ENCODE assay signal across 18 cellular contexts in the genomic region with DNA sequence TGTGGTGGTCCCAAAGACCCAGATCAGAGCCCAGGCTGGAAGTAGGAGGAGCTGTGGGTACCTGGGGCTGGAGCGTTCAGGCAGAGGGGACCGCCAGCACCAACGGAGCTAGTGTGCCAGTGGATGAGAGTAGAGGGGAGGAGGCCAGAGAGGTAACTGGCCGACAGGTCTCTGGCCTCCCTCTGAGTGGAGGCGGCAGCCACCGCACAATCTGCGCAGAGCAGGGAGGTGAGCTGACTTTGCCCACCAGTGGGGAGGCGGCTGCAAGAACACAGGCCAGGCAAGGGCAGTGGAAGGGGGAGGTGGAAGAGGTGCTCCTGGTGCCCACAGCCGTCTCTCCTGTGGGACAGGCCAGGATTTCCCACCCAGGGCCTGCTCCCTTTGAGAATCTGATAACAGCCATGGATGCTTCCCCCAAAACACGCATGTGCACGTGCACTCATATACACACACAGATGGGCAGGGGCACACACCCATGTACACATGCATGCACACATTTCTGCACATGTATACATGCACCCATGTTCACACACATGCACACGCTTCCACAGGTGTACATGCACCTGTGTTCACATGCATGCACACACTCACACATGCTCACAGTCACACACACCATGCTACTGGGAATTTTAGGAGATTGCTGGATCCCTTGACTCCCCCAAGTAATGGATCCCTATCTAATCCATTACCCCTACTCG. TPM values are rescaled to one million over a fixed set of nuclear protein-coding genes. Genes with fewer than 3 reads are reported as not detected.
DNase-seq lines count a peak whose midpoint lies in the region; ATAC-seq, FAIRE-seq and TF ChIP-seq lines count a peak whose summit lies in the region.
"Had no signal": no experiment of that assay in that cellular context is flagged by ENCODE, and none has a peak within 500 bp of the region (broad histone marks: within the 10 kb centered on the region; RNA-seq: fewer than 3 reads in every experiment).

No MANE protein-coding gene starts in this region.

- H3K4me2 ChIP-seq in MM.1S (ENCODE audit: low read depth, low read length) (peak overlapping the region; percentile 100; the same call in 1 of the 2 replicates), trophoblast cell (ENCODE audit: low read length) (no peak overlapping the region)

- peaks cover 77% of the 10 kb centered on the region for H3K79me2 ChIP-seq in MM.1S (ENCODE audit: low read length)
- peaks cover 1% of the 10 kb centered on the region for H3K79me2 ChIP-seq in trophoblast cell (ENCODE audit: control insufficient read depth, insufficient read depth, low read length, poor library complexity)

- H3K14ac ChIP-seq in trophoblast cell (ENCODE audit: low read length), result no peak overlapping the region

- no peak overlapping the region for H2BK12ac ChIP-seq in trophoblast cell (ENCODE audit: low read length)

- no peak overlapping the region for H4K8ac ChIP-seq in trophoblast cell (ENCODE audit: low read depth, low read length)

- no peaks in the 10 kb centered on the region for H3K9me2 ChIP-seq in MM.1S (replicated peaks; ENCODE audit: insufficient read depth, low read length)

- H3K27ac ChIP-seq in MM.1S (ENCODE audit: low read length) (no peak overlapping the region), trophoblast cell (ENCODE audit: low read depth, low read length) (no peak overlapping the region)

- H4K20me1 ChIP-seq in MM.1S (ENCODE audit: insufficient read depth, low read length), result no peaks in the 10 kb centered on the region

- H3K9me3 ChIP-seq in MM.1S (replicated peaks; ENCODE audit: insufficient read depth, low read length) (no peaks in the 10 kb centered on the region), trophoblast cell (ENCODE audit: insufficient read depth, low read depth, low read length) (no peaks in the 10 kb centered on the region)

- H3K4me3 ChIP-seq in MM.1S (ENCODE audit: low read length) (no peak overlapping the region), bronchial epithelial cell (ENCODE audit: low read depth, low read length) (no peak overlapping the region), trophoblast cell (ENCODE audit: low read depth, low read length) (peak overlapping the region; percentile 32)

- H3K27me3 ChIP-seq in MM.1S (replicated peaks; ENCODE audit: insufficient read depth, low read length) (no peaks in the 10 kb centered on the region), bronchial epithelial cell (ENCODE audit: control insufficient read depth, insufficient read depth, low read length) (peaks cover 1% of the 10 kb centered on the region), trophoblast cell (ENCODE audit: insufficient read depth, low read length) (no peaks in the 10 kb centered on the region)

- FAIRE-seq in GM12891 (lab: Jason Lieb, UNC) (peak; percentile 78), bronchial epithelial cell (lab: Jason Lieb, UNC) (peak; percentile 81)

- no peak for ATAC-seq in left cardiac atrium
- ATAC-seq: Panc1, SK-N-SH treated with all-trans-retinoic acid at 6 μM for 48 hours had no signal

- H3K9ac ChIP-seq in MM.1S (ENCODE audit: low read length) (no peak overlapping the region), trophoblast cell (ENCODE audit: low read length) (no peak overlapping the region)

- H3K79me1 ChIP-seq in trophoblast cell (ENCODE audit: low read length), result peaks cover 23% of the 10 kb centered on the region

- no peak for TF ChIP-seq POLR2A in GM12891 (IDR thresholded peaks at IDR 0.05; ENCODE audit: low read depth, low read length)

- H3K36me3 ChIP-seq in MM.1S (replicated peaks; ENCODE audit: insufficient read depth, low read length) (no peaks in the 10 kb centered on the region; the same call in 1 of the 2 replicates), bronchial epithelial cell (ENCODE audit: control insufficient read depth, insufficient read depth, low read length) (no peaks in the 10 kb centered on the region), trophoblast cell (ENCODE audit: control insufficient read depth in 1 of 2, insufficient read depth in 2 of 2, low read length in 2 of 2) (no peaks in the 10 kb centered on the region)

- H2AFZ ChIP-seq in MM.1S (ENCODE audit: low read length) (no peak overlapping the region), trophoblast cell (ENCODE audit: insufficient read depth, low read length, poor library complexity) (no peak overlapping the region)

- DNase-seq in GM12891 (ENCODE audit: insufficient read length, low spot score) (no peak), MM.1S (no peak), bronchial epithelial cell (ENCODE audit: low read depth) (no peak), trophoblast cell (no peak), left cardiac atrium (no peak), NCI-H187 treated with DMSO at 0.1 percent for 48 hours (lab: John Stamatoyannopoulos, UW) (no peak), D341Med (ENCODE audit: low spot score) (no peak)
- DNase-seq: ACHN; CD4-positive, alpha-beta T cell; H7; IMR-90; NCI-H1048; NCI-H146; NCI-H226; NCI-H69; SHP77 had no signal

- no peak for TF ChIP-seq CTCF in MM.1S (IDR thresholded peaks at IDR 0.05; ENCODE audit: low read length)
- TF ChIP-seq CTCF in bronchial epithelial cell (IDR thresholded peaks at IDR 0.05; ENCODE audit: insufficient read depth, low read length, severe bottlenecking), result no peak

- H3K18ac ChIP-seq in trophoblast cell (ENCODE audit: low read length), result no peak overlapping the region

- intact Hi-C loops in left cardiac atrium (cut with DNase I), result no loop called here

- peaks cover 41% of the 10 kb centered on the region for H3K4me1 ChIP-seq in MM.1S (ENCODE audit: low read length)
- H3K4me1 ChIP-seq in trophoblast cell (ENCODE audit: control insufficient read depth in 1 of 2, insufficient read depth in 2 of 2, low read length in 2 of 2), result peaks cover 40 to 42% of the 10 kb centered on the region in 2 experiments

- H3K23ac ChIP-seq in trophoblast cell (ENCODE audit: low read length), result no peak overlapping the region

- H3F3A ChIP-seq in MM.1S (ENCODE audit: insufficient read depth, low read length), result peaks cover 31% of the 10 kb centered on the region

- H2BK120ac ChIP-seq in trophoblast cell (ENCODE audit: insufficient read depth, low read length, poor library complexity), result no peak overlapping the region

- no peak overlapping the region for H4K91ac ChIP-seq in trophoblast cell (ENCODE audit: low read depth, low read length)

- no peak overlapping the region for H2AK5ac ChIP-seq in trophoblast cell (ENCODE audit: low read length)

- WGBS in trophoblast cell (ENCODE audit: extremely low coverage, insufficient coverage, insufficient read length), result no CpG with 5 or more reads among the region's 13 CpGs

- no peak overlapping the region for H4K12ac ChIP-seq in trophoblast cell (ENCODE audit: low read depth, low read length)

- H3K4ac ChIP-seq in trophoblast cell (ENCODE audit: low read depth, low read length), result no peak overlapping the region

- H2BK5ac ChIP-seq in trophoblast cell (ENCODE audit: low read depth, low read length, poor library complexity), result no peak overlapping the region

TF ChIP-seq in GM12891, 5 proteins besides CTCF, POLR2A, EP300 and RAD21:
- TF ChIP-seq TAF1 (IDR thresholded peaks at IDR 0.05; ENCODE audit: low read depth, low read length), result no peak
- no peak for TF ChIP-seq POLR2AphosphoS5 (IDR thresholded peaks at IDR 0.05; ENCODE audit: low read depth, low read length)
- no peak for TF ChIP-seq PAX5 (IDR thresholded peaks at IDR 0.05; ENCODE audit: insufficient read depth, low read length, severe bottlenecking)
- TF ChIP-seq POU2F2 (IDR thresholded peaks at IDR 0.05; ENCODE audit: low read depth, low read length), result no peak

RNA-seq across cellular contexts. Expression of gene MGAT3, which starts 6.4 kb away (rescaled TPM):
- polyA plus RNA-seq in GM12891 (2012; ENCODE audit: low read depth, missing spikeins), result 16.9 TPM
- total RNA-seq in bronchial epithelial cell (0.13 and 0.53 TPM in 2 replicates), left cardiac atrium (10 to 100 TPM; 11.6 to 13.7 TPM)
- polyA plus RNA-seq in trophoblast cell (2013), result 19.8 and 20.9 TPM in 2 replicates

RNA-seq across cellular contexts. Expression of gene TAB1, which starts 50.8 kb away (rescaled TPM):
- polyA plus RNA-seq in GM12891 (2012; ENCODE audit: low read depth, missing spikeins), result 8.7 TPM
- total RNA-seq in bronchial epithelial cell, result 7.9 and 8.2 TPM in 2 replicates
- 12.9 and 13.2 TPM in 2 replicates for polyA plus RNA-seq in trophoblast cell (2013)
- 10 to 100 TPM; 14.1 to 16.8 TPM for total RNA-seq in left cardiac atrium

RNA-seq across cellular contexts. Expression of gene MIEF1, which starts 51.7 kb away (rescaled TPM):
- 19.6 TPM for polyA plus RNA-seq in GM12891 (2012; ENCODE audit: low read depth, missing spikeins)
- total RNA-seq in bronchial epithelial cell (23.7 and 25.6 TPM in 2 replicates), left cardiac atrium (10 to 100 TPM; 18.1 to 29.0 TPM)
- 26.5 and 27.5 TPM in 2 replicates for polyA plus RNA-seq in trophoblast cell (2013)
